ENCODE assay signal across 2 cellular contexts in genomic region chr1:241924080-241924808, GRCh38.
TF ChIP-seq lines count a peak whose summit lies in the region.

No MANE protein-coding gene starts in this region.

TF ChIP-seq in HepG2, 621 proteins besides CTCF, POLR2A, EP300 and RAD21 (continued from another document and continues in another):
- no peak for TF ChIP-seq PRPF4 (IDR thresholded peaks at IDR 0.05; ENCODE audit: low read depth, low read length, poor library complexity, severe bottlenecking)
- TF ChIP-seq CREB1 (IDR thresholded peaks at IDR 0.05) = peak; percentile 53; the same call in 1 of the 2 replicates
- no peak; the same call in 1 of the 2 replicates for TF ChIP-seq CREB1 (CRISPR knock-in tag; IDR thresholded peaks at IDR 0.05)
- TF ChIP-seq, protein P1, sequence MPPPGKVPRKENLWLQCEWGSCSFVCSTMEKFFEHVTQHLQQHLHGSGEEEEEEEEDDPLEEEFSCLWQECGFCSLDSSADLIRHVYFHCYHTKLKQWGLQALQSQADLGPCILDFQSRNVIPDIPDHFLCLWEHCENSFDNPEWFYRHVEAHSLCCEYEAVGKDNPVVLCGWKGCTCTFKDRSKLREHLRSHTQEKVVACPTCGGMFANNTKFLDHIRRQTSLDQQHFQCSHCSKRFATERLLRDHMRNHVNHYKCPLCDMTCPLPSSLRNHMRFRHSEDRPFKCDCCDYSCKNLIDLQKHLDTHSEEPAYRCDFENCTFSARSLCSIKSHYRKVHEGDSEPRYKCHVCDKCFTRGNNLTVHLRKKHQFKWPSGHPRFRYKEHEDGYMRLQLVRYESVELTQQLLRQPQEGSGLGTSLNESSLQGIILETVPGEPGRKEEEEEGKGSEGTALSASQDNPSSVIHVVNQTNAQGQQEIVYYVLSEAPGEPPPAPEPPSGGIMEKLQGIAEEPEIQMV (CRISPR knock-in tag; IDR thresholded peaks at IDR 0.05; ENCODE audit: low read depth) = no peak
- TF ChIP-seq FOSL2 (CRISPR knock-in tag; IDR thresholded peaks at IDR 0.05) = peak; percentile 63
- no peak for TF ChIP-seq KLF6 (CRISPR knock-in tag; IDR thresholded peaks at IDR 0.05)
- TF ChIP-seq SOX6 (IDR thresholded peaks at IDR 0.05) = no peak
- TF ChIP-seq SOX6 (CRISPR knock-in tag; IDR thresholded peaks at IDR 0.05) = peak; percentile 45
- TF ChIP-seq, protein P2, sequence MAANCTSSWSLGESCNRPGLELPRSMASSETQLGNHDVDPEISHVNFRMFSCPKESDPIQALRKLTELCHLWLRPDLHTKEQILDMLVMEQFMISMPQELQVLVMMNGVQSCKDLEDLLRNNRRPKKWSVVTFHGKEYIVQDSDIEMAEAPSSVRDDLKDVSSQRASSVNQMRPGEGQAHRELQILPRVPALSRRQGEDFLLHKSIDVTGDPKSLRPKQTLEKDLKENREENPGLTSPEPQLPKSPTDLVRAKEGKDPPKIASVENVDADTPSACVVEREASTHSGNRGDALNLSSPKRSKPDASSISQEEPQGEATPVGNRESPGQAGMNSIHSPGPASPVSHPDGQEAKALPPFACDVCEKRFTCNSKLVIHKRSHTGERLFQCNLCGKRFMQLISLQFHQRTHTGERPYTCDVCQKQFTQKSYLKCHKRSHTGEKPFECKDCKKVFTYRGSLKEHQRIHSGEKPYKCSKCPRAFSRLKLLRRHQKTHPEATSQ (CRISPR knock-in tag; IDR thresholded peaks at IDR 0.05; ENCODE audit: borderline replicate concordance) = no peak
- TF ChIP-seq UBTF (CRISPR knock-in tag; IDR thresholded peaks at IDR 0.05) = no peak
- no peak for TF ChIP-seq CENPX (CRISPR knock-in tag; IDR thresholded peaks at IDR 0.05)
- no peak for TF ChIP-seq ZNF441 (CRISPR knock-in tag; IDR thresholded peaks at IDR 0.05; ENCODE audit: borderline replicate concordance)
- no peak for TF ChIP-seq PITX1 (CRISPR knock-in tag; IDR thresholded peaks at IDR 0.05)
- TF ChIP-seq CSRNP1 (CRISPR knock-in tag; IDR thresholded peaks at IDR 0.05) = no peak
- 0 out of 2 replicates have a peak, but pooled peaks have one; percentile 33 for TF ChIP-seq ZBTB20 (CRISPR knock-in tag; IDR thresholded peaks at IDR 0.05; ENCODE audit: borderline replicate concordance, low read depth)
- TF ChIP-seq YY1 (IDR thresholded peaks at IDR 0.05; ENCODE audit: insufficient read depth, insufficient replicate concordance, low read depth, low read length) = no peak
- no peak for TF ChIP-seq TBL1XR1 (IDR thresholded peaks at IDR 0.05; ENCODE audit: borderline replicate concordance, low read length, partially characterized antibody)
- no peak for TF ChIP-seq ZNF143 (CRISPR knock-in tag; IDR thresholded peaks at IDR 0.05)
- TF ChIP-seq ZNF772 (CRISPR knock-in tag; IDR thresholded peaks at IDR 0.05) = no peak
- TF ChIP-seq RBFOX2 (IDR thresholded peaks at IDR 0.05; ENCODE audit: low read depth, low read length) = no peak
- no peak for TF ChIP-seq TOE1 (CRISPR knock-in tag; IDR thresholded peaks at IDR 0.05)
- TF ChIP-seq YEATS4 (CRISPR knock-in tag; IDR thresholded peaks at IDR 0.05; ENCODE audit: borderline replicate concordance) = no peak

TF ChIP-seq in SK-N-SH, 30 proteins besides CTCF, POLR2A, EP300 and RAD21 (continued from another document):
- no peak for TF ChIP-seq RXRA (IDR thresholded peaks at IDR 0.05; ENCODE audit: borderline replicate concordance, low read depth)
- TF ChIP-seq, protein P3, sequence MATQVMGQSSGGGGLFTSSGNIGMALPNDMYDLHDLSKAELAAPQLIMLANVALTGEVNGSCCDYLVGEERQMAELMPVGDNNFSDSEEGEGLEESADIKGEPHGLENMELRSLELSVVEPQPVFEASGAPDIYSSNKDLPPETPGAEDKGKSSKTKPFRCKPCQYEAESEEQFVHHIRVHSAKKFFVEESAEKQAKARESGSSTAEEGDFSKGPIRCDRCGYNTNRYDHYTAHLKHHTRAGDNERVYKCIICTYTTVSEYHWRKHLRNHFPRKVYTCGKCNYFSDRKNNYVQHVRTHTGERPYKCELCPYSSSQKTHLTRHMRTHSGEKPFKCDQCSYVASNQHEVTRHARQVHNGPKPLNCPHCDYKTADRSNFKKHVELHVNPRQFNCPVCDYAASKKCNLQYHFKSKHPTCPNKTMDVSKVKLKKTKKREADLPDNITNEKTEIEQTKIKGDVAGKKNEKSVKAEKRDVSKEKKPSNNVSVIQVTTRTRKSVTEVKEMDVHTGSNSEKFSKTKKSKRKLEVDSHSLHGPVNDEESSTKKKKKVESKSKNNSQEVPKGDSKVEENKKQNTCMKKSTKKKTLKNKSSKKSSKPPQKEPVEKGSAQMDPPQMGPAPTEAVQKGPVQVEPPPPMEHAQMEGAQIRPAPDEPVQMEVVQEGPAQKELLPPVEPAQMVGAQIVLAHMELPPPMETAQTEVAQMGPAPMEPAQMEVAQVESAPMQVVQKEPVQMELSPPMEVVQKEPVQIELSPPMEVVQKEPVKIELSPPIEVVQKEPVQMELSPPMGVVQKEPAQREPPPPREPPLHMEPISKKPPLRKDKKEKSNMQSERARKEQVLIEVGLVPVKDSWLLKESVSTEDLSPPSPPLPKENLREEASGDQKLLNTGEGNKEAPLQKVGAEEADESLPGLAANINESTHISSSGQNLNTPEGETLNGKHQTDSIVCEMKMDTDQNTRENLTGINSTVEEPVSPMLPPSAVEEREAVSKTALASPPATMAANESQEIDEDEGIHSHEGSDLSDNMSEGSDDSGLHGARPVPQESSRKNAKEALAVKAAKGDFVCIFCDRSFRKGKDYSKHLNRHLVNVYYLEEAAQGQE (IDR thresholded peaks at IDR 0.05; ENCODE audit: low read depth, low read length) = no peak
- TF ChIP-seq TAF1 (IDR thresholded peaks at IDR 0.05; ENCODE audit: borderline replicate concordance, low read depth, low read length) = no peak
- no peak for TF ChIP-seq RFX5 (IDR thresholded peaks at IDR 0.05; ENCODE audit: low read length)
- no peak for TF ChIP-seq NRF1 (IDR thresholded peaks at IDR 0.05; ENCODE audit: low read depth, low read length)
- no peak for TF ChIP-seq USF1 (IDR thresholded peaks at IDR 0.05; ENCODE audit: borderline replicate concordance, low read depth)
- TF ChIP-seq EZH2phosphoT487 (IDR thresholded peaks at IDR 0.05; ENCODE audit: borderline replicate concordance, low read depth) = no peak
- no peak for TF ChIP-seq PBX3 (IDR thresholded peaks at IDR 0.05)
- no peak for TF ChIP-seq ZBTB33 (IDR thresholded peaks at IDR 0.05; ENCODE audit: borderline replicate concordance, low read depth)
